ENCODE assay signal across 5 cellular contexts in genomic region chr3:125957020-125957419, GRCh38. TPM values are rescaled to one million over a fixed set of nuclear protein-coding genes. Genes with fewer than 3 reads are reported as not detected.
"Had no signal": no experiment of that assay in that cellular context is flagged by ENCODE, and none has a peak within 500 bp of the region (broad histone marks: within the 10 kb centered on the region; RNA-seq: fewer than 3 reads in every experiment).

No MANE protein-coding gene starts in this region.

RNA-seq across cellular contexts. Expression of gene ROPN1B, which starts 12.0 kb away (rescaled TPM):
- total RNA-seq: OCI-LY7, Peyer's patch, SJCRH30, SJSA1 had no signal
- polyA plus RNA-seq: SK-N-SH had no signal
